Comparison of ENCODE assay signal across 7 cellular contexts in the genomic region with DNA sequence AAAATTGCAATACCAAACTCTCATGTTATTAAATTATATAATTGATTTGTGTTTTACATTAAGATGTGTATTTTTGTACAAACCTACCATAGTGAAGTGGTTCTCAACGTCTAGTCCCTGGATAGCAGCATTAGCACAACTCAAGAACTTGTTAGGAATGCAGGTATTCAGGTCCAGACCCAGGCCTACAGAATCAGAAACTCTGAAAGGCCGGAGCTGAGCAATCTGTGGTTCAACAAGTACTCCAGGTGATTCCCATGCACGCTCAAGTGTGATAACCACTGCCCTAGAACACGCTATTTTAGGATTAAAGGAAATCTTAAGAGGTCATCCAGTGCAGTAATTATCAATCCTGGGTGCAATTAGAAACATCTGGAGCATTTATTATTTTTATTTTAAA.
"Had no signal": no experiment of that assay in that cellular context is flagged by ENCODE, and none has a peak within 500 bp of the region (broad histone marks: within the 10 kb centered on the region; RNA-seq: fewer than 3 reads in every experiment).

No MANE protein-coding gene starts in this region.

- H3K9me3 ChIP-seq: HAP-1 had no signal

- H3K4me1 Mint-ChIP-seq: IgD-negative memory B cell had no signal

- DNase-seq: GM23248, GOT3, H7, HFFc6 had no signal

- H3K4me3 ChIP-seq: GM23248, HAP-1 had no signal

- H3K27ac ChIP-seq: GM23248 had no signal

- H3K9me3 Mint-ChIP-seq: HFFc6 had no signal

- H3K27ac Mint-ChIP-seq: IgD-negative memory B cell had no signal

- H3K36me3 Mint-ChIP-seq: IgD-negative memory B cell had no signal

- H3K4me1 ChIP-seq: HAP-1 had no signal

- H3K36me3 ChIP-seq: HAP-1 had no signal

- H3K27me3 Mint-ChIP-seq: IgD-negative memory B cell had no signal

- H3K9ac ChIP-seq: GM23248 had no signal

- H2AFZ ChIP-seq: GM23248 had no signal

- H3K4me3 Mint-ChIP-seq: HFFc6, IgD-negative memory B cell had no signal

- ATAC-seq: HCT116 had no signal
